8 cellular contexts compared by ENCODE assay signal in genomic region chr6:44655368-44656342, GRCh38.
DNase-seq lines count a peak whose midpoint lies in the region; ATAC-seq and TF ChIP-seq lines count a peak whose summit lies in the region.

No MANE protein-coding gene starts in this region.

- peak overlapping the region; percentile 44 for H3K27ac Mint-ChIP-seq in endothelial cell (ENCODE audit: unreplicated experiment)

- H3K4me2 ChIP-seq in OCI-LY3 (ENCODE audit: low read length), result peak overlapping the region; percentile 78

- H3K27me3 Mint-ChIP-seq in endothelial cell (ENCODE audit: unreplicated experiment), result peaks cover 1% of the 10 kb centered on the region

- DNase-seq in EL, result peak; percentile 70
- DNase-seq in activated CD8-positive, alpha-beta memory T cell treated with anti-CD3 and anti-CD28 coated beads, Interleukin-2, amount 50 U/mL, for 1 hour (ENCODE audit: extremely low read depth), result peak; percentile 35
- DNase-seq in endothelial cell (ENCODE audit: low spot score), result peak; percentile 92
- DNase-seq in mucosa of descending colon, result peak in 2 of 3 donors; percentile 79 to 80
- peak; percentile 47 to 67 for DNase-seq in stimulated activated CD8-positive, alpha-beta memory T cell treated with anti-CD3 and anti-CD28 coated beads, Interleukin-4, amount 100 ng/mL, for 1 hour (ENCODE audit: low read depth in 2 of 2, low spot score in 1 of 2)

- peak; percentile 99 for TF ChIP-seq CTCF in OCI-LY3 (IDR thresholded peaks at IDR 0.05; ENCODE audit: low read depth, low read length)
- peak; percentile 89 for TF ChIP-seq CTCF in endothelial cell (IDR thresholded peaks at IDR 0.05; ENCODE audit: unreplicated experiment)
- TF ChIP-seq CTCF in mucosa of descending colon (IDR thresholded peaks at IDR 0.05), result peak; percentile 94

- intact Hi-C loops in mucosa of descending colon (cut with DNase I, micrococcal nuclease), result loop anchor here (10.0 kb wide), 2 partner anchors 1059 to 1269 kb away; no protein-coding TSS in a partner anchor

- H3K9ac ChIP-seq in OCI-LY3 (ENCODE audit: low read length), result 0 out of 2 replicates have a peak overlapping the region, but pooled peaks have one; percentile 16

- no peaks in the 10 kb centered on the region for H4K20me1 ChIP-seq in OCI-LY3 (ENCODE audit: insufficient read depth, low read length)

- H3K4me3 ChIP-seq in OCI-LY3 (ENCODE audit: low read length) (peak overlapping the region; percentile 57), mucosa of descending colon (no peak overlapping the region)

- peaks cover 16% of the 10 kb centered on the region for H3K4me1 ChIP-seq in OCI-LY3 (ENCODE audit: low read length)
- peaks cover 4% of the 10 kb centered on the region for H3K4me1 ChIP-seq in mucosa of descending colon (ENCODE audit: low read depth)

- no peak overlapping the region for H3K27ac ChIP-seq in OCI-LY3 (ENCODE audit: low read length)

- ATAC-seq in HG03280 (IDR thresholded peaks at IDR 0.05; ENCODE audit: unreplicated experiment) (peak; percentile 62), mucosa of descending colon (peak; percentile 76), GM19324 (IDR thresholded peaks at IDR 0.05; ENCODE audit: low FRiP score, unreplicated experiment) (no peak)

- no peaks in the 10 kb centered on the region for H3K9me3 Mint-ChIP-seq in endothelial cell (ENCODE audit: unreplicated experiment)

- peaks cover 10% of the 10 kb centered on the region for H3K4me1 Mint-ChIP-seq in endothelial cell (ENCODE audit: unreplicated experiment)

- no peaks in the 10 kb centered on the region for H3K36me3 Mint-ChIP-seq in endothelial cell (ENCODE audit: low read depth, unreplicated experiment)

- H3K36me3 ChIP-seq in OCI-LY3 (replicated peaks; ENCODE audit: low read depth, low read length) (no peaks in the 10 kb centered on the region), mucosa of descending colon (ENCODE audit: low read depth) (no peaks in the 10 kb centered on the region)

- H3K9me3 ChIP-seq in OCI-LY3 (ENCODE audit: insufficient read depth, low read length), result 0 out of 2 replicates have a peak, but pooled peaks cover 3% of the 10 kb centered on the region
- H3K9me3 ChIP-seq in mucosa of descending colon, result no peaks in the 10 kb centered on the region

- peaks cover 9% of the 10 kb centered on the region for H3K27me3 ChIP-seq in OCI-LY3 (ENCODE audit: low read depth, low read length)

- H3K4me3 Mint-ChIP-seq in endothelial cell (ENCODE audit: unreplicated experiment), result no peak overlapping the region

- H2AFZ ChIP-seq in OCI-LY3 (ENCODE audit: low read depth, low read length), result peak overlapping the region; percentile 96

- H3K79me2 ChIP-seq in OCI-LY3 (ENCODE audit: low read length), result no peaks in the 10 kb centered on the region

Comparison
In these comparisons a context has a peak if more than half of its experiments do, and no peak if none do; other contexts are left out.
1. DNase-seq: peak in every context shown above with its lines; median percentile 92 in endothelial cell; 80 in mucosa of descending colon; 70 in EL; 57 in stimulated activated CD8-positive, alpha-beta memory T cell treated with anti-CD3 and anti-CD28 coated beads, Interleukin-4, amount 100 ng/mL, for 1 hour; 35 in activated CD8-positive, alpha-beta memory T cell treated with anti-CD3 and anti-CD28 coated beads, Interleukin-2, amount 50 U/mL, for 1 hour.